Comparison of ENCODE assay signal across 2 cellular contexts in the genomic region with DNA sequence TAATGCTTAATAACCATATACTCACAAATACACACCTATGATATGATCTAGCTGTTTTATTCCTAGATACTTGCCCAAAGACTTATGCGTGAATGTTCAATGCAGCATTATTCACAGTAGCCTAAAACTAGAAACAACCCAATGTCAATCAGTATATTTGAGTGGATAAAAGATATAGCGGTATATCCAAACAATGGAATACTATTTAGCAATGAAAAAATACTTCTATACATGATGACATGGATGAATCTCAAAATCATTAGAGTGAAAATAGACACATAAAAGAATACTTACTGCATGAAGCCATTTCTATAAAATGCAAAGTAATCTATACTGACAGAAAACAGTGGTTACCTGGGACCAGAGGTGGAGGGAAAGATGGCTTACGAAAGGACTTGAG.
A peak's percentile ranks its signal among the peaks of the same experiment; 100 is the strongest.
TF ChIP-seq lines count a peak whose summit lies in the region.

No MANE protein-coding gene starts in this region.

TF ChIP-seq in SK-N-SH treated with all-trans-retinoic acid at 6 μM for 48 hours, 23 proteins besides CTCF, POLR2A, EP300 and RAD21 (continued from another document):
- no peak for TF ChIP-seq ZFP3 (CRISPR knock-in tag; IDR thresholded peaks at IDR 0.05)
- TF ChIP-seq CSDC2 (CRISPR knock-in tag; IDR thresholded peaks at IDR 0.05) = no peak
- TF ChIP-seq ZNF565 (CRISPR knock-in tag; conservative IDR thresholded peaks at IDR 0.05; ENCODE audit: low read depth) = no peak
- peak; percentile 96 for TF ChIP-seq ZNF8 (CRISPR knock-in tag; IDR thresholded peaks at IDR 0.05)
TF ChIP-seq in SK-N-SH treated with all-trans-retinoic acid at 6 μM for 48 hours: peak in this region for 1.

TF ChIP-seq in K562, 482 proteins besides CTCF, POLR2A, EP300 and RAD21 (continued from another document):
- TF ChIP-seq, protein P1, sequence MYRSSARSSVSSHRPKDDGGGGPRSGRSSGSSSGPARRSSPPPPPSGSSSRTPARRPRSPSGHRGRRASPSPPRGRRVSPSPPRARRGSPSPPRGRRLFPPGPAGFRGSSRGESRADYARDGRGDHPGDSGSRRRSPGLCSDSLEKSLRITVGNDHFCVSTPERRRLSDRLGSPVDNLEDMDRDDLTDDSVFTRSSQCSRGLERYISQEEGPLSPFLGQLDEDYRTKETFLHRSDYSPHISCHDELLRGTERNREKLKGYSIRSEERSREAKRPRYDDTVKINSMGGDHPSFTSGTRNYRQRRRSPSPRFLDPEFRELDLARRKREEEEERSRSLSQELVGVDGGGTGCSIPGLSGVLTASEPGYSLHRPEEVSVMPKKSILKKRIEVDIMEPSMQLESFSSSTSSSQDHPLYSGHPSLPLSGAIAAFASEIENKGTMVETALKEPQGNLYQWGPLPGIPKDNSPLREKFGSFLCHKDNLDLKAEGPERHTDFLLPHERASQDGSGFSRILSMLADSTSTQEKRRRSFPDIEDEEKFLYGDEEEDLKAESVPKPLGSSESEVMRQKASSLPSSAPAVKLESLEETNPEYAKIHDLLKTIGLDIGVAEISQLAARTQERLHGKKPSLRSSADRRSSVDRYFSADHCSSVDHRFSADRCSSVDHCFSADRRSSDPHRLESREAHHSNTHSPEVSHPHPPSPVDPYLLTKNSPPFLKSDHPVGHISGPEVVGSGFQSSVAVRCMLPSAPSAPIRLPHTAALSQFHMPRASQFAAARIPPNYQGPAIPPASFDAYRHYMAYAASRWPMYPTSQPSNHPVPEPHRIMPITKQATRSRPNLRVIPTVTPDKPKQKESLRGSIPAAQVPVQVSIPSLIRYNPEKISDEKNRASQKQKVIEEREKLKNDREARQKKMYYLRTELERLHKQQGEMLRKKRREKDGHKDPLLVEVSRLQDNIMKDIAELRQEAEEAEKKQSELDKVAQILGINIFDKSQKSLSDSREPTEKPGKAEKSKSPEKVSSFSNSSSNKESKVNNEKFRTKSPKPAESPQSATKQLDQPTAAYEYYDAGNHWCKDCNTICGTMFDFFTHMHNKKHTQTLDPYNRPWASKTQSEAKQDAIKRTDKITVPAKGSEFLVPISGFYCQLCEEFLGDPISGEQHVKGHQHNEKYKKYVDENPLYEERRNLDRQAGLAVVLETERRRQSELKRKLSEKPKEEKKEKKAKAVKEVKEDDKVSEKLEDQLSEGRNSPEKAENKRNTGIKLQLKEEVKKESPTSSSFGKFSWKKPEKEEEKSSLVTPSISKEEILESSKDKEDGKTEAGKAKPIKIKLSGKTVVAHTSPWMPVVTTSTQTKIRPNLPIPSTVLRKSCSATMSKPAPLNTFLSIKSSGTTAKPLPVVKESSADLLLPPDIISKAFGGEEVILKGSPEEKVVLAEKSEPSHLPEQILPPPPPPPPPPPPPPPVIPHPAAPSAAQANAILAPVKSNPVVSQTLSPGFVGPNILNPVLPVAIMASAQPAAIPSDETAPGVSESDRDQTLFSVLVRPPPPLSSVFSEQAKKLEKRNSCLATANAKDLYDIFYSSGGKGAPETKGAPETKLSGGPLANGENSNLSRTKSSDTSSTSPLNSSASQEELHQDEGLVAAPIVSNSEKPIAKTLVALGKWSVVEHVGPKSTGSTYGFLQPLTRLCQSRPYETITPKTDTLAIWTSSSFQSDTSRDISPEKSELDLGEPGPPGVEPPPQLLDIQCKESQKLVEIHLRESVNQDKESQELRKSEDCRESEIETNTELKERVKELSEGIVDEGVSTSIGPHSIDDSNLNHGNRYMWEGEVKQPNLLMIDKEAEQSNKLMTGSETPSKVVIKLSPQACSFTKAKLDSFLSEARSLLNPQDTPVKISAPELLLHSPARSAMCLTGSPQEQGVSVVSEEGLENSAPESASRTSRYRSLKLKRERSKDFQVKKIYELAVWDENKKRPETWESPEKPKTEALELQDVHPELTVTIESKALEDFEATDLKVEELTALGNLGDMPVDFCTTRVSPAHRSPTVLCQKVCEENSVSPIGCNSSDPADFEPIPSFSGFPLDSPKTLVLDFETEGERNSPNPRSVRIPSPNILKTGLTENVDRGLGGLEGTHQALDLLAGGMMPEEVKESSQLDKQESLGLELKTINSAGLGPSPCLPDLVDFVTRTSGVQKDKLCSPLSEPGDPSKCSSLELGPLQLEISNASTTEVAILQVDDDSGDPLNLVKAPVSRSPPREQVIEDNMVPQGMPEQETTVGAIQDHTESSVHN (IDR thresholded peaks at IDR 0.05; ENCODE audit: borderline replicate concordance in 1 of 2, low read depth in 1 of 2) = no peak
- no peak for TF ChIP-seq MEIS2 (IDR thresholded peaks at IDR 0.05; ENCODE audit: partially characterized antibody)
- TF ChIP-seq SRF (CRISPR knock-in tag; IDR thresholded peaks at IDR 0.05) = no peak
- TF ChIP-seq RBM25 (IDR thresholded peaks at IDR 0.05; ENCODE audit: low read depth, low read length, severe bottlenecking) = peak; percentile 26
